ENCODE assay signal across 1 cellular context in the genomic region with DNA sequence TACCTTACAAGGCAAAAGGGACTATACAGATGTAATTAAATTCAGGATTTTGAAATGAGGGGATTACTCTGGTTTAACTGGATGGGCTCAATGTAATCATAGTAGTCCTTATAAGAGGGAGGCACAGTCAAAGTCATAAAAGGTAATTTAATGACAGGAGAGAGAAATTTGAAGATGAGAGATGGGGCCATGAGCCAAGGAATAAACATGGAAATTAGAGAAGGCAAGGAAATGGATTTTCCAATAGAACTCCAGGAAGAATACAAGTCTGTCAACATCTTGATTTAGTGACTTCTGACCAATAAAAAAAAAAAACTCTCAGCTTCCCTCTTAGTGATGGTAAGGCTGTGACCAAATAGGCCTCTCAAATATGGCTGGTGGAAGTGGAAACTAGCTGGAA.
TF ChIP-seq lines count a peak whose summit lies in the region.

No MANE protein-coding gene starts in this region.

TF ChIP-seq in WTC11, 78 proteins besides CTCF, POLR2A, EP300 and RAD21 (continued from another document):
- TF ChIP-seq, protein P1, sequence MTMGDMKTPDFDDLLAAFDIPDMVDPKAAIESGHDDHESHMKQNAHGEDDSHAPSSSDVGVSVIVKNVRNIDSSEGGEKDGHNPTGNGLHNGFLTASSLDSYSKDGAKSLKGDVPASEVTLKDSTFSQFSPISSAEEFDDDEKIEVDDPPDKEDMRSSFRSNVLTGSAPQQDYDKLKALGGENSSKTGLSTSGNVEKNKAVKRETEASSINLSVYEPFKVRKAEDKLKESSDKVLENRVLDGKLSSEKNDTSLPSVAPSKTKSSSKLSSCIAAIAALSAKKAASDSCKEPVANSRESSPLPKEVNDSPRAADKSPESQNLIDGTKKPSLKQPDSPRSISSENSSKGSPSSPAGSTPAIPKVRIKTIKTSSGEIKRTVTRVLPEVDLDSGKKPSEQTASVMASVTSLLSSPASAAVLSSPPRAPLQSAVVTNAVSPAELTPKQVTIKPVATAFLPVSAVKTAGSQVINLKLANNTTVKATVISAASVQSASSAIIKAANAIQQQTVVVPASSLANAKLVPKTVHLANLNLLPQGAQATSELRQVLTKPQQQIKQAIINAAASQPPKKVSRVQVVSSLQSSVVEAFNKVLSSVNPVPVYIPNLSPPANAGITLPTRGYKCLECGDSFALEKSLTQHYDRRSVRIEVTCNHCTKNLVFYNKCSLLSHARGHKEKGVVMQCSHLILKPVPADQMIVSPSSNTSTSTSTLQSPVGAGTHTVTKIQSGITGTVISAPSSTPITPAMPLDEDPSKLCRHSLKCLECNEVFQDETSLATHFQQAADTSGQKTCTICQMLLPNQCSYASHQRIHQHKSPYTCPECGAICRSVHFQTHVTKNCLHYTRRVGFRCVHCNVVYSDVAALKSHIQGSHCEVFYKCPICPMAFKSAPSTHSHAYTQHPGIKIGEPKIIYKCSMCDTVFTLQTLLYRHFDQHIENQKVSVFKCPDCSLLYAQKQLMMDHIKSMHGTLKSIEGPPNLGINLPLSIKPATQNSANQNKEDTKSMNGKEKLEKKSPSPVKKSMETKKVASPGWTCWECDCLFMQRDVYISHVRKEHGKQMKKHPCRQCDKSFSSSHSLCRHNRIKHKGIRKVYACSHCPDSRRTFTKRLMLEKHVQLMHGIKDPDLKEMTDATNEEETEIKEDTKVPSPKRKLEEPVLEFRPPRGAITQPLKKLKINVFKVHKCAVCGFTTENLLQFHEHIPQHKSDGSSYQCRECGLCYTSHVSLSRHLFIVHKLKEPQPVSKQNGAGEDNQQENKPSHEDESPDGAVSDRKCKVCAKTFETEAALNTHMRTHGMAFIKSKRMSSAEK (CRISPR knock-in tag; IDR thresholded peaks at IDR 0.05; ENCODE audit: borderline replicate concordance): no peak
- no peak for TF ChIP-seq TEAD4 (CRISPR knock-in tag; IDR thresholded peaks at IDR 0.05)
- no peak for TF ChIP-seq CBFB (CRISPR knock-in tag; IDR thresholded peaks at IDR 0.05; ENCODE audit: low read depth)
- no peak for TF ChIP-seq ZNF423 (CRISPR knock-in tag; IDR thresholded peaks at IDR 0.05)
- TF ChIP-seq, protein P2, sequence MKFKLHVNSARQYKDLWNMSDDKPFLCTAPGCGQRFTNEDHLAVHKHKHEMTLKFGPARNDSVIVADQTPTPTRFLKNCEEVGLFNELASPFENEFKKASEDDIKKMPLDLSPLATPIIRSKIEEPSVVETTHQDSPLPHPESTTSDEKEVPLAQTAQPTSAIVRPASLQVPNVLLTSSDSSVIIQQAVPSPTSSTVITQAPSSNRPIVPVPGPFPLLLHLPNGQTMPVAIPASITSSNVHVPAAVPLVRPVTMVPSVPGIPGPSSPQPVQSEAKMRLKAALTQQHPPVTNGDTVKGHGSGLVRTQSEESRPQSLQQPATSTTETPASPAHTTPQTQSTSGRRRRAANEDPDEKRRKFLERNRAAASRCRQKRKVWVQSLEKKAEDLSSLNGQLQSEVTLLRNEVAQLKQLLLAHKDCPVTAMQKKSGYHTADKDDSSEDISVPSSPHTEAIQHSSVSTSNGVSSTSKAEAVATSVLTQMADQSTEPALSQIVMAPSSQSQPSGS (CRISPR knock-in tag; IDR thresholded peaks at IDR 0.05; ENCODE audit: borderline replicate concordance, low read depth): no peak
- no peak for TF ChIP-seq IRF2 (CRISPR knock-in tag; IDR thresholded peaks at IDR 0.05; ENCODE audit: borderline replicate concordance, low read depth)
